Comparison of ENCODE assay signal across 2 cellular contexts in genomic region chr21:44483288-44484237, GRCh38.
A peak's percentile ranks its signal among the peaks of the same experiment; 100 is the strongest.
TF ChIP-seq lines count a peak whose summit lies in the region.

No MANE protein-coding gene starts in this region.

TF ChIP-seq in HepG2, 621 proteins besides CTCF, POLR2A, EP300 and RAD21 (continues in another document):
- TF ChIP-seq ZSCAN30 (CRISPR knock-in tag; IDR thresholded peaks at IDR 0.05) (no peak), ZNF530 (CRISPR knock-in tag; IDR thresholded peaks at IDR 0.05; ENCODE audit: low read depth) (no peak), ZNF350 (CRISPR knock-in tag; IDR thresholded peaks at IDR 0.05; ENCODE audit: borderline replicate concordance, low read depth) (no peak; the same call in 1 of the 2 replicates), SMYD3 (CRISPR knock-in tag; IDR thresholded peaks at IDR 0.05) (0 out of 2 replicates have a peak, but pooled peaks have one; percentile 52), CREB1 (IDR thresholded peaks at IDR 0.05) (peak; percentile 63; the same call in 1 of the 2 replicates), CREB1 (CRISPR knock-in tag; IDR thresholded peaks at IDR 0.05) (no peak), ZNF564 (CRISPR knock-in tag; IDR thresholded peaks at IDR 0.05) (peak; percentile 63; the same call in 1 of the 2 replicates), TP53 (CRISPR knock-in tag; conservative IDR thresholded peaks at IDR 0.05) (no peak), RBFOX2 (IDR thresholded peaks at IDR 0.05; ENCODE audit: low read depth, low read length) (peak; percentile 91), ZNF574 (CRISPR knock-in tag; IDR thresholded peaks at IDR 0.05) (0 out of 2 replicates have a peak, but pooled peaks have one; percentile 20), ZMYM3 (CRISPR knock-in tag; IDR thresholded peaks at IDR 0.05) (peak; percentile 83), ZNF598 (CRISPR knock-in tag; IDR thresholded peaks at IDR 0.05; ENCODE audit: borderline replicate concordance) (no peak), ZNF317 (CRISPR knock-in tag; IDR thresholded peaks at IDR 0.05) (0 out of 2 replicates have a peak, but pooled peaks have one; percentile 3), ATF7 (IDR thresholded peaks at IDR 0.05) (no peak), ATF7 (CRISPR knock-in tag; IDR thresholded peaks at IDR 0.05) (no peak), ZNF747 (CRISPR knock-in tag; IDR thresholded peaks at IDR 0.05; ENCODE audit: borderline replicate concordance) (no peak), MIXL1 (CRISPR knock-in tag; IDR thresholded peaks at IDR 0.05) (0 out of 2 replicates have a peak, but pooled peaks have one; percentile 15), ZBTB43 (CRISPR knock-in tag; conservative IDR thresholded peaks at IDR 0.05) (peak; percentile 12; the same call in 1 of the 2 replicates), ZNF780A (CRISPR knock-in tag; IDR thresholded peaks at IDR 0.05) (no peak)
- TF ChIP-seq, protein P1, sequence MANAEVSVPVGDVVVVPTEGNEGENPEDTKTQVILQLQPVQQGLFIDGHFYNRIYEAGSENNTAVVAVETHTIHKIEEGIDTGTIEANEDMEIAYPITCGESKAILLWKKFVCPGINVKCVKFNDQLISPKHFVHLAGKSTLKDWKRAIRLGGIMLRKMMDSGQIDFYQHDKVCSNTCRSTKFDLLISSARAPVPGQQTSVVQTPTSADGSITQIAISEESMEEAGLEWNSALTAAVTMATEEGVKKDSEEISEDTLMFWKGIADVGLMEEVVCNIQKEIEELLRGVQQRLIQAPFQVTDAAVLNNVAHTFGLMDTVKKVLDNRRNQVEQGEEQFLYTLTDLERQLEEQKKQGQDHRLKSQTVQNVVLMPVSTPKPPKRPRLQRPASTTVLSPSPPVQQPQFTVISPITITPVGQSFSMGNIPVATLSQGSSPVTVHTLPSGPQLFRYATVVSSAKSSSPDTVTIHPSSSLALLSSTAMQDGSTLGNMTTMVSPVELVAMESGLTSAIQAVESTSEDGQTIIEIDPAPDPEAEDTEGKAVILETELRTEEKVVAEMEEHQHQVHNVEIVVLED (CRISPR knock-in tag; IDR thresholded peaks at IDR 0.05; ENCODE audit: borderline replicate concordance): no peak; the same call in 1 of the 2 replicates
- TF ChIP-seq, protein P2, sequence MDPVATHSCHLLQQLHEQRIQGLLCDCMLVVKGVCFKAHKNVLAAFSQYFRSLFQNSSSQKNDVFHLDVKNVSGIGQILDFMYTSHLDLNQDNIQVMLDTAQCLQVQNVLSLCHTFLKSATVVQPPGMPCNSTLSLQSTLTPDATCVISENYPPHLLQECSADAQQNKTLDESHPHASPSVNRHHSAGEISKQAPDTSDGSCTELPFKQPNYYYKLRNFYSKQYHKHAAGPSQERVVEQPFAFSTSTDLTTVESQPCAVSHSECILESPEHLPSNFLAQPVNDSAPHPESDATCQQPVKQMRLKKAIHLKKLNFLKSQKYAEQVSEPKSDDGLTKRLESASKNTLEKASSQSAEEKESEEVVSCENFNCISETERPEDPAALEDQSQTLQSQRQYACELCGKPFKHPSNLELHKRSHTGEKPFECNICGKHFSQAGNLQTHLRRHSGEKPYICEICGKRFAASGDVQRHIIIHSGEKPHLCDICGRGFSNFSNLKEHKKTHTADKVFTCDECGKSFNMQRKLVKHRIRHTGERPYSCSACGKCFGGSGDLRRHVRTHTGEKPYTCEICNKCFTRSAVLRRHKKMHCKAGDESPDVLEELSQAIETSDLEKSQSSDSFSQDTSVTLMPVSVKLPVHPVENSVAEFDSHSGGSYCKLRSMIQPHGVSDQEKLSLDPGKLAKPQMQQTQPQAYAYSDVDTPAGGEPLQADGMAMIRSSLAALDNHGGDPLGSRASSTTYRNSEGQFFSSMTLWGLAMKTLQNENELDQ (CRISPR knock-in tag; IDR thresholded peaks at IDR 0.05; ENCODE audit: borderline replicate concordance): no peak
- TF ChIP-seq, protein P3, sequence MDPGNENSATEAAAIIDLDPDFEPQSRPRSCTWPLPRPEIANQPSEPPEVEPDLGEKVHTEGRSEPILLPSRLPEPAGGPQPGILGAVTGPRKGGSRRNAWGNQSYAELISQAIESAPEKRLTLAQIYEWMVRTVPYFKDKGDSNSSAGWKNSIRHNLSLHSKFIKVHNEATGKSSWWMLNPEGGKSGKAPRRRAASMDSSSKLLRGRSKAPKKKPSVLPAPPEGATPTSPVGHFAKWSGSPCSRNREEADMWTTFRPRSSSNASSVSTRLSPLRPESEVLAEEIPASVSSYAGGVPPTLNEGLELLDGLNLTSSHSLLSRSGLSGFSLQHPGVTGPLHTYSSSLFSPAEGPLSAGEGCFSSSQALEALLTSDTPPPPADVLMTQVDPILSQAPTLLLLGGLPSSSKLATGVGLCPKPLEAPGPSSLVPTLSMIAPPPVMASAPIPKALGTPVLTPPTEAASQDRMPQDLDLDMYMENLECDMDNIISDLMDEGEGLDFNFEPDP (CRISPR knock-in tag; conservative IDR thresholded peaks at IDR 0.05): 0 out of 2 replicates have a peak, but pooled peaks have one; percentile 63

TF ChIP-seq in SK-N-SH, 30 proteins besides CTCF, POLR2A, EP300 and RAD21:
- TF ChIP-seq ELF1 (IDR thresholded peaks at IDR 0.05) (no peak), MEF2A (IDR thresholded peaks at IDR 0.05; ENCODE audit: borderline replicate concordance, low read depth) (no peak), FOSL2 (IDR thresholded peaks at IDR 0.05; ENCODE audit: borderline replicate concordance, low read depth) (no peak), JUND (IDR thresholded peaks at IDR 0.05) (no peak), POLR2AphosphoS5 (IDR thresholded peaks at IDR 0.05; ENCODE audit: low read depth, low read length) (no peak), NRF1 (IDR thresholded peaks at IDR 0.05; ENCODE audit: low read depth, low read length) (no peak), RXRA (IDR thresholded peaks at IDR 0.05; ENCODE audit: borderline replicate concordance, low read depth) (no peak), IRF3 (IDR thresholded peaks at IDR 0.05; ENCODE audit: low read depth, low read length) (no peak), GATA2 (CRISPR knock-in tag; IDR thresholded peaks at IDR 0.05) (no peak), NFIC (IDR thresholded peaks at IDR 0.05; ENCODE audit: borderline replicate concordance) (no peak), MAX (IDR thresholded peaks at IDR 0.05; ENCODE audit: low read depth) (no peak)
